ENCODE assay signal across 8 cellular contexts in genomic region chr1:101247404-101248287, GRCh38. TPM values are rescaled to one million over a fixed set of nuclear protein-coding genes. Genes with fewer than 3 reads are reported as not detected.
DNase-seq lines count a peak whose midpoint lies in the region; ATAC-seq and TF ChIP-seq lines count a peak whose summit lies in the region.

No MANE protein-coding gene starts in this region.

- H3K4me1 Mint-ChIP-seq in central memory CD8-positive, alpha-beta T cell: peaks cover 60% of the 10 kb centered on the region
- H3K4me1 Mint-ChIP-seq in osteocyte (ENCODE audit: unreplicated experiment): no peaks in the 10 kb centered on the region

- ATAC-seq in GM18498 (IDR thresholded peaks at IDR 0.05; ENCODE audit: unreplicated experiment) (peak; percentile 96), GM21367 (IDR thresholded peaks at IDR 0.05; ENCODE audit: unreplicated experiment) (peak; percentile 88), HG03135 (IDR thresholded peaks at IDR 0.05; ENCODE audit: unreplicated experiment) (peak; percentile 93)
- no peak for ATAC-seq in central memory CD8-positive, alpha-beta T cell (replicated peaks; ENCODE audit: extremely low read depth, poor library complexity, severe bottlenecking)

- no peak for DNase-seq in central memory CD8-positive, alpha-beta T cell (ENCODE audit: low spot score in 2 of 2)
- DNase-seq in caudate nucleus (lab: John Stamatoyannopoulos, UW) (no peak), osteocyte (ENCODE audit: extremely low spot score, unreplicated experiment) (no peak), NCI-H748 treated with DMSO at 0.1 percent for 48 hours (lab: John Stamatoyannopoulos, UW) (no peak), C1 segment of cervical spinal cord (lab: John Stamatoyannopoulos, UW) (no peak)

- H3K27ac Mint-ChIP-seq in central memory CD8-positive, alpha-beta T cell (ENCODE audit: low read depth): peak overlapping the region; percentile 68
- no peak overlapping the region for H3K27ac Mint-ChIP-seq in osteocyte (ENCODE audit: unreplicated experiment)

- peaks cover 17% of the 10 kb centered on the region for H3K36me3 Mint-ChIP-seq in central memory CD8-positive, alpha-beta T cell (ENCODE audit: insufficient read depth)
- H3K36me3 Mint-ChIP-seq in osteocyte (ENCODE audit: unreplicated experiment): no peaks in the 10 kb centered on the region

- no peak for TF ChIP-seq CTCF in osteocyte (IDR thresholded peaks at IDR 0.05)

- no peaks in the 10 kb centered on the region for H3K27me3 Mint-ChIP-seq in central memory CD8-positive, alpha-beta T cell
- peaks cover 8% of the 10 kb centered on the region for H3K27me3 Mint-ChIP-seq in osteocyte (ENCODE audit: unreplicated experiment)

- H3K27ac ChIP-seq in caudate nucleus (ENCODE audit: low read depth, low read length): no peak overlapping the region

- peak overlapping the region; percentile 23 for H3K4me3 Mint-ChIP-seq in central memory CD8-positive, alpha-beta T cell
- H3K4me3 Mint-ChIP-seq in osteocyte (ENCODE audit: unreplicated experiment): no peak overlapping the region

- H3K9me3 Mint-ChIP-seq in central memory CD8-positive, alpha-beta T cell: no peaks in the 10 kb centered on the region
- H3K9me3 Mint-ChIP-seq in osteocyte (ENCODE audit: unreplicated experiment): no peaks in the 10 kb centered on the region

RNA-seq across cellular contexts. Expression of gene S1PR1, which starts 10.8 kb away (rescaled TPM):
- 0.31 TPM in 1 of 2 replicates, not detected in the other for total RNA-seq in osteocyte
